ENCODE assay signal across 20 cellular contexts in the genomic region with DNA sequence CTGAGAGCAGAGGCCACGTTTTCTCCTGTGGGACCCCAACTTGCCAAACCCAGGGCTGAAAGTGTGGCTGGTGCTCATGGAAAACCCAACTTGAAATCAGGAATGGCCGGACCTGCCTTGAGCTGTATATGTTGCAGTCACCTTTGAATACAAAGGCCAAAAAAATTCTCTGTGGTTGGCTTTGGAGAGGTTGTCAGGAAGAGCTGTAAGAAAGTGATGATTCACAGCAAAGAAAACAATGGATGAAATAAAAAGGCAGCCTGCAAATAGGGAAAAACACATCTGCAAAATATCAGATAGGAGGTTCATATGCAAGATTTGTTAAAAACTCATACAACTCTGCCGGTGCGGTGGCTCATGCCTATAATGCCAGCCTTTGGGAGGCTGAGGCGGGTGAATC.
A peak's percentile ranks its signal among the peaks of the same experiment; 100 is the strongest.
DNase-seq lines count a peak whose midpoint lies in the region; ATAC-seq and TF ChIP-seq lines count a peak whose summit lies in the region.
"Had no signal": no experiment of that assay in that cellular context is flagged by ENCODE, and none has a peak within 500 bp of the region (broad histone marks: within the 10 kb centered on the region; RNA-seq: fewer than 3 reads in every experiment).

No MANE protein-coding gene starts in this region.

- H3K79me1 ChIP-seq in neuronal stem cell (ENCODE audit: low read depth, low read length) = no peaks in the 10 kb centered on the region

- intact Hi-C loops in PC-3 (cut with micrococcal nuclease) = no loop called here

- H3F3A ChIP-seq in PC-3 (ENCODE audit: low read length, unreplicated experiment) = no peaks in the 10 kb centered on the region

- no peak overlapping the region for H4K8ac ChIP-seq in neuronal stem cell (ENCODE audit: low read depth, low read length)

- WGBS in neuronal stem cell (ENCODE audit: extremely low coverage in 2 of 2, insufficient read length in 2 of 2, insufficient replicate concordance in 1 of 2), 2 donors = no CpG with 5 or more reads among the region's 5 CpGs

- BruUV-seq in PC-3 (replicated peaks; lab: Mats Ljungman, UMichigan) = no TSS peak

- in situ Hi-C loops in Caki2 (cut with HindIII; ENCODE audit: low pct_unique_long_range_greater_than_20kb, low sequenced_read_pairs) = no loop called here

- H3K36me3 ChIP-seq in PC-3 (ENCODE audit: low read depth, low read length) (no peaks in the 10 kb centered on the region), neuronal stem cell (replicated peaks in 1 of 2; ENCODE audit: control insufficient read depth in 2 of 2, insufficient read depth in 2 of 2, low read length in 2 of 2) (no peaks in the 10 kb centered on the region)
- H3K36me3 ChIP-seq: SJSA1 had no signal

- no peak overlapping the region for H3K27ac ChIP-seq in PC-3 (ENCODE audit: low read length)
- no peak overlapping the region for H3K27ac ChIP-seq in neuronal stem cell (replicated peaks; ENCODE audit: low read length)
- H3K27ac ChIP-seq: KMS-11, SJSA1 had no signal

- H2AFZ ChIP-seq in PC-3 (ENCODE audit: low read length) (no peak overlapping the region), neuronal stem cell (ENCODE audit: low read length) (no peak overlapping the region)

- TF ChIP-seq CTCF in PC-3 (conservative IDR thresholded peaks at IDR 0.05; ENCODE audit: low read depth, low read length) = no peak

- no peak overlapping the region for H3K23ac ChIP-seq in neuronal stem cell (ENCODE audit: low read depth, low read length, poor library complexity)

- no peak overlapping the region for H3K4me3 Mint-ChIP-seq in central memory CD8-positive, alpha-beta T cell
- no peak overlapping the region for H3K4me3 Mint-ChIP-seq in activated CD4-positive, alpha-beta T cell treated with anti-CD3 and anti-CD28 coated beads, Interleukin-2, amount 10 ng/mL, durations not matched to agents 7 days and 5 days
- H3K4me3 Mint-ChIP-seq: B cell; CD4-positive, alpha-beta memory T cell; HFFc6 had no signal

- H3K36me3 Mint-ChIP-seq in central memory CD8-positive, alpha-beta T cell (ENCODE audit: insufficient read depth) = peaks cover 3% of the 10 kb centered on the region
- no peaks in the 10 kb centered on the region for H3K36me3 Mint-ChIP-seq in activated CD4-positive, alpha-beta T cell treated with anti-CD3 and anti-CD28 coated beads, Interleukin-2, amount 10 ng/mL, durations not matched to agents 7 days and 5 days (ENCODE audit: low read depth)
- H3K36me3 Mint-ChIP-seq: CD4-positive, alpha-beta memory T cell had no signal

- no peak for ATAC-seq in PC-3
- no peak for ATAC-seq in central memory CD8-positive, alpha-beta T cell (replicated peaks; ENCODE audit: extremely low read depth, poor library complexity, severe bottlenecking)
- ATAC-seq in GM21717 (IDR thresholded peaks at IDR 0.05; ENCODE audit: unreplicated experiment) = no peak
- ATAC-seq in HG03108 (IDR thresholded peaks at IDR 0.05; ENCODE audit: unreplicated experiment) = no peak
- no peak for ATAC-seq in GM19351 (IDR thresholded peaks at IDR 0.05; ENCODE audit: unreplicated experiment)
- ATAC-seq: HepG2 had no signal

- H3K9me3 ChIP-seq in PC-3 (ENCODE audit: low read length) (no peaks in the 10 kb centered on the region), neuronal stem cell (replicated peaks in 1 of 2; ENCODE audit: control insufficient read depth in 2 of 2, insufficient read depth in 1 of 2, low read depth in 1 of 2, low read length in 2 of 2) (no peaks in the 10 kb centered on the region)
- H3K9me3 ChIP-seq: SJSA1 had no signal

- no peak overlapping the region for H3K4me3 ChIP-seq in PC-3 (ENCODE audit: low read length)
- no peak overlapping the region for H3K4me3 ChIP-seq in neuronal stem cell (ENCODE audit: low read length in 2 of 2)
- H3K4me3 ChIP-seq: SJSA1 had no signal

- POLR2A ChIA-PET in PC-3 (lab: Charles Lee; ENCODE audit: unreplicated experiment) = no interaction called here
- POLR2A ChIA-PET in activated CD4-positive, alpha-beta T cell treated with anti-CD3 and anti-CD28 coated beads, Interleukin-2, amount 10 ng/mL, durations not matched to agents 7 days and 5 days (lab: Charles Lee) = no interaction called here

- H3K9ac ChIP-seq in PC-3 (ENCODE audit: low read length) (no peak overlapping the region), neuronal stem cell (ENCODE audit: low read depth, low read length, poor library complexity) (no peak overlapping the region)
- H3K9ac ChIP-seq: KMS-11 had no signal

- H3K9me2 ChIP-seq in PC-3 (replicated peaks; ENCODE audit: low read length) = no peaks in the 10 kb centered on the region

- H3K14ac ChIP-seq in neuronal stem cell (ENCODE audit: low read length) = no peak overlapping the region

- H2AK5ac ChIP-seq in neuronal stem cell (ENCODE audit: low read depth, low read length) = peak overlapping the region; percentile 11

- H2BK120ac ChIP-seq in neuronal stem cell (ENCODE audit: low read depth, low read length) = no peak overlapping the region

- no peak overlapping the region for H3K18ac ChIP-seq in neuronal stem cell (ENCODE audit: low read length)

- peak overlapping the region; percentile 74 for H3K27ac Mint-ChIP-seq in central memory CD8-positive, alpha-beta T cell (ENCODE audit: low read depth)
- no peak overlapping the region for H3K27ac Mint-ChIP-seq in activated CD4-positive, alpha-beta T cell treated with anti-CD3 and anti-CD28 coated beads, Interleukin-2, amount 10 ng/mL, durations not matched to agents 7 days and 5 days
- H3K27ac Mint-ChIP-seq: B cell; CD4-positive, alpha-beta memory T cell; HFFc6 had no signal

- H2BK12ac ChIP-seq in neuronal stem cell (ENCODE audit: low read length) = no peak overlapping the region

- H2BK5ac ChIP-seq in neuronal stem cell (ENCODE audit: low read length) = no peak overlapping the region

- no peaks in the 10 kb centered on the region for H3K27me3 Mint-ChIP-seq in central memory CD8-positive, alpha-beta T cell
- H3K27me3 Mint-ChIP-seq in activated CD4-positive, alpha-beta T cell treated with anti-CD3 and anti-CD28 coated beads, Interleukin-2, amount 10 ng/mL, durations not matched to agents 7 days and 5 days = no peaks in the 10 kb centered on the region
- H3K27me3 Mint-ChIP-seq: B cell had no signal

- H3K4me2 ChIP-seq in PC-3 (ENCODE audit: low read length) (no peak overlapping the region), neuronal stem cell (ENCODE audit: insufficient read depth, low read length, poor library complexity, severe bottlenecking) (no peak overlapping the region)
- H3K4me2 ChIP-seq: KMS-11 had no signal

- no peaks in the 10 kb centered on the region for H3K79me2 ChIP-seq in PC-3 (ENCODE audit: low read length)

- no peaks in the 10 kb centered on the region for H3K9me3 Mint-ChIP-seq in central memory CD8-positive, alpha-beta T cell
- no peaks in the 10 kb centered on the region for H3K9me3 Mint-ChIP-seq in activated CD4-positive, alpha-beta T cell treated with anti-CD3 and anti-CD28 coated beads, Interleukin-2, amount 10 ng/mL, durations not matched to agents 7 days and 5 days

- H4K20me1 ChIP-seq in PC-3 (ENCODE audit: low read length) = no peaks in the 10 kb centered on the region

- H4K91ac ChIP-seq in neuronal stem cell (ENCODE audit: low read depth, low read length, poor library complexity) = no peak overlapping the region

- no peak overlapping the region for H3K4ac ChIP-seq in neuronal stem cell (ENCODE audit: low read length)

- H3K4me1 Mint-ChIP-seq in central memory CD8-positive, alpha-beta T cell = peaks cover 40% of the 10 kb centered on the region
- peaks cover 21% of the 10 kb centered on the region for H3K4me1 Mint-ChIP-seq in activated CD4-positive, alpha-beta T cell treated with anti-CD3 and anti-CD28 coated beads, Interleukin-2, amount 10 ng/mL, durations not matched to agents 7 days and 5 days
- H3K4me1 Mint-ChIP-seq: B cell; CD4-positive, alpha-beta memory T cell had no signal

- no peaks in the 10 kb centered on the region for H3K27me3 ChIP-seq in PC-3 (ENCODE audit: low read length)
- H3K27me3 ChIP-seq in neuronal stem cell (ENCODE audit: control insufficient read depth in 3 of 3, insufficient read depth in 3 of 3, low read depth in 1 of 3, low read length in 3 of 3) = no peaks in the 10 kb centered on the region
- H3K27me3 ChIP-seq: SJSA1 had no signal

- no peak overlapping the region for H2BK15ac ChIP-seq in neuronal stem cell (ENCODE audit: low read length)

- CTCF ChIA-PET in PC-3 (lab: Charles Lee) = no interaction called here
- CTCF ChIA-PET in activated CD4-positive, alpha-beta T cell treated with anti-CD3 and anti-CD28 coated beads, Interleukin-2, amount 10 ng/mL, durations not matched to agents 7 days and 5 days (lab: Charles Lee) = no interaction called here

- DNase-seq in Caki2 (ENCODE audit: low read depth) = peak; percentile 26
- peak; percentile 1 for DNase-seq in PC-3
- no peak for DNase-seq in central memory CD8-positive, alpha-beta T cell (ENCODE audit: low spot score in 2 of 2)
- no peak for DNase-seq in neuronal stem cell (ENCODE audit: low spot score)
- no peak for DNase-seq in activated CD4-positive, alpha-beta T cell treated with anti-CD3 and anti-CD28 coated beads, Interleukin-2, amount 10 ng/mL, durations not matched to agents 7 days and 5 days
- DNase-seq: CD4-positive, alpha-beta memory T cell; DMS79 treated with DMSO at 0.1 percent for 48 hours; GF-D8; HFFc6; NCI-H1092 treated with DMSO at 0.1 percent for 48 hours; NCI-H187 treated with DMSO at 0.1 percent for 48 hours; NCI-H510A treated with DMSO at 0.1 percent for 48 hours; RPMI8226 had no signal

- H3K4me1 ChIP-seq in PC-3 (ENCODE audit: insufficient read depth, low read length) = no peaks in the 10 kb centered on the region
- H3K4me1 ChIP-seq in neuronal stem cell (ENCODE audit: control insufficient read depth in 2 of 2, insufficient read depth in 1 of 2, low read depth in 1 of 2, low read length in 2 of 2) = peaks cover 0 to 20% of the 10 kb centered on the region in 2 donors
- H3K4me1 ChIP-seq: SJSA1 had no signal

Comparison
In these comparisons a context has a peak if more than half of its experiments do, and no peak if none do; other contexts are left out.
1. DNase-seq: peak in Caki2 (single experiment) and PC-3 (single experiment); none in central memory CD8-positive, alpha-beta T cell (0 of 2), neuronal stem cell (single experiment) and activated CD4-positive, alpha-beta T cell treated with anti-CD3 and anti-CD28 coated beads, Interleukin-2, amount 10 ng/mL, durations not matched to agents 7 days and 5 days (single experiment).